ENCODE assay signal across 16 cellular contexts in genomic region chr16:29746518-29746917, GRCh38. TPM values are rescaled to one million over a fixed set of nuclear protein-coding genes. Genes with fewer than 3 reads are reported as not detected.
DNase-seq lines count a peak whose midpoint lies in the region; ATAC-seq and TF ChIP-seq lines count a peak whose summit lies in the region.
"Not testable (repeated sequence)": the region's sequence is repeated elsewhere in the genome, so short reads cannot be mapped to it uniquely, and the experiment has no call there.
"Had no signal": no experiment of that assay in that cellular context is flagged by ENCODE, and none has a peak within 500 bp of the region (broad histone marks: within the 10 kb centered on the region; RNA-seq: fewer than 3 reads in every experiment).

No MANE protein-coding gene starts in this region.

- not testable (repeated sequence) for H4K91ac ChIP-seq in mesenchymal stem cell (ENCODE audit: low read length)

- CTCF ChIA-PET in CD4-positive, alpha-beta memory T cell (lab: Charles Lee; ENCODE audit: partially characterized antibody), result interaction anchor here (0.9 to 6.6 kb wide), 8 partner anchors 8 to 102 kb away, joined by 3 to 39 read pairs (median 6); partner anchors contain the start of gene KIF22
- CTCF ChIA-PET in WTC11 (lab: Charles Lee), result interaction anchor here (1.2 to 2.5 kb wide), 2 partner anchors 8 to 39 kb away, joined by 4 to 7 read pairs; no protein-coding TSS in a partner anchor

- H3K9ac ChIP-seq in mesenchymal stem cell (ENCODE audit: low read length), result not testable (repeated sequence)

- TF ChIP-seq CTCF in HL-60 (IDR thresholded peaks at IDR 0.05; ENCODE audit: insufficient read depth, low read length); WTC11 (IDR thresholded peaks at IDR 0.05): not testable (repeated sequence)

- H2BK15ac ChIP-seq in mesenchymal stem cell (ENCODE audit: low read depth, poor library complexity, severe bottlenecking), result not testable (repeated sequence)

- not testable (repeated sequence) for ATAC-seq in WTC11; activated T-cell treated with anti-CD3 and anti-CD28 coated beads, Interleukin-2, amount 50 U/mL, for 72 hours (replicated peaks in 1 of 2); activated naive CD8-positive, alpha-beta T cell treated with anti-CD3 and anti-CD28 coated beads, Interleukin-2, amount 50 U/mL, for 24 hours; stimulated activated effector memory CD8-positive, alpha-beta T cell treated with anti-CD3 and anti-CD28 coated beads, Interleukin-12 subunit alpha, Interleukin-12 subunit beta, amount 100 ng/mL, for 72 hours

- not testable (repeated sequence) for H3K9me3 ChIP-seq in CD4-positive, alpha-beta memory T cell (ENCODE audit: control insufficient read depth in 1 of 2, low read length in 2 of 2); mesenchymal stem cell (ENCODE audit: control insufficient read depth, low read length)

- H2BK5ac ChIP-seq in mesenchymal stem cell (ENCODE audit: low read depth, low read length, poor library complexity, severe bottlenecking), result not testable (repeated sequence)

- not testable (repeated sequence) for H3K18ac ChIP-seq in mesenchymal stem cell (ENCODE audit: low read depth in 1 of 2, low read length in 2 of 2)

- H3K4me1 ChIP-seq in CD4-positive, alpha-beta memory T cell (ENCODE audit: insufficient read depth, low read length), result peaks cover 71% of the 10 kb centered on the region
- H3K4me1 ChIP-seq in mesenchymal stem cell (ENCODE audit: control insufficient read depth, insufficient read depth, low read depth, low read length), result not testable (repeated sequence)

- H3K4me3 Mint-ChIP-seq in CD4-positive, alpha-beta memory T cell, result peak overlapping the region; percentile 96 to 100 (median 99)
- H3K4me3 Mint-ChIP-seq in WTC11, result not testable (repeated sequence)
- H3K4me3 Mint-ChIP-seq in activated T-cell treated with anti-CD3 and anti-CD28 coated beads, Interleukin-2, amount 50 U/mL, for 72 hours, result peak overlapping the region; percentile 94 to 95
- peak overlapping the region; percentile 96 for H3K4me3 Mint-ChIP-seq in activated naive CD8-positive, alpha-beta T cell treated with anti-CD3 and anti-CD28 coated beads, Interleukin-2, amount 50 U/mL, for 24 hours
- peak overlapping the region; percentile 98 for H3K4me3 Mint-ChIP-seq in stimulated activated effector memory CD8-positive, alpha-beta T cell treated with anti-CD3 and anti-CD28 coated beads, Interleukin-12 subunit alpha, Interleukin-12 subunit beta, amount 100 ng/mL, for 72 hours

- H3K4ac ChIP-seq in mesenchymal stem cell (ENCODE audit: low read depth in 1 of 2, low read length in 2 of 2), result not testable (repeated sequence)

- H2AFZ ChIP-seq in mesenchymal stem cell (ENCODE audit: low read depth, low read length), result not testable (repeated sequence)

- intact Hi-C loops in CD4-positive, alpha-beta memory T cell (cut with micrococcal nuclease), result loop anchor here (1.0 to 2.0 kb wide), 5 partner anchors 8 to 70 kb away; partner anchors contain the start of genes KIF22 and PAGR1

- not testable (repeated sequence) for H3K27me3 ChIP-seq in CD4-positive, alpha-beta memory T cell (ENCODE audit: insufficient read depth, low read length); HL-60 (ENCODE audit: insufficient read depth, poor library complexity, severe bottlenecking)
- H3K27me3 ChIP-seq in mesenchymal stem cell (ENCODE audit: control insufficient read depth in 1 of 2, insufficient read depth in 1 of 2, low read length in 2 of 2), result peaks cover 4 to 42% of the 10 kb centered on the region in 2 experiments

- POLR2A ChIA-PET in CD4-positive, alpha-beta memory T cell (lab: Charles Lee; ENCODE audit: partially characterized antibody), result interaction anchor here (0.8 to 9.7 kb wide), 20 partner anchors 8 to 319 kb away, joined by 3 to 183 read pairs (median 11); partner anchors contain the start of genes ALDOA, KIF22, MAZ and MVP
- POLR2A ChIA-PET in WTC11 (lab: Charles Lee), result interaction anchor here (0.5 to 0.8 kb wide), 2 partner anchors 37 to 44 kb away, joined by 5 to 6 read pairs; partner anchors contain the start of gene KIF22

- not testable (repeated sequence) for H3K9me3 Mint-ChIP-seq in CD4-positive, alpha-beta memory T cell; activated T-cell treated with anti-CD3 and anti-CD28 coated beads, Interleukin-2, amount 50 U/mL, for 72 hours; activated naive CD8-positive, alpha-beta T cell treated with anti-CD3 and anti-CD28 coated beads, Interleukin-2, amount 50 U/mL, for 24 hours; stimulated activated effector memory CD8-positive, alpha-beta T cell treated with anti-CD3 and anti-CD28 coated beads, Interleukin-12 subunit alpha, Interleukin-12 subunit beta, amount 100 ng/mL, for 72 hours
- H3K9me3 Mint-ChIP-seq in WTC11, result peaks cover 15% of the 10 kb centered on the region

- H2AK5ac ChIP-seq in mesenchymal stem cell (ENCODE audit: low read length, severe bottlenecking), result not testable (repeated sequence)

- H3K14ac ChIP-seq in mesenchymal stem cell (ENCODE audit: low read length in 2 of 2), result not testable (repeated sequence)

- H3K4me1 Mint-ChIP-seq in CD4-positive, alpha-beta memory T cell, result peaks cover 33 to 77% (median 49%) of the 10 kb centered on the region in 4 donors
- H3K4me1 Mint-ChIP-seq in WTC11, result peaks cover 16% of the 10 kb centered on the region
- H3K4me1 Mint-ChIP-seq in activated T-cell treated with anti-CD3 and anti-CD28 coated beads, Interleukin-2, amount 50 U/mL, for 72 hours (ENCODE audit: low read depth), result peaks cover 50% of the 10 kb centered on the region
- H3K4me1 Mint-ChIP-seq in activated naive CD8-positive, alpha-beta T cell treated with anti-CD3 and anti-CD28 coated beads, Interleukin-2, amount 50 U/mL, for 24 hours, result peaks cover 61% of the 10 kb centered on the region
- peaks cover 44% of the 10 kb centered on the region for H3K4me1 Mint-ChIP-seq in stimulated activated effector memory CD8-positive, alpha-beta T cell treated with anti-CD3 and anti-CD28 coated beads, Interleukin-12 subunit alpha, Interleukin-12 subunit beta, amount 100 ng/mL, for 72 hours

- H3K27me3 Mint-ChIP-seq in CD4-positive, alpha-beta memory T cell; WTC11 (ENCODE audit: low read depth); activated T-cell treated with anti-CD3 and anti-CD28 coated beads, Interleukin-2, amount 50 U/mL, for 72 hours (ENCODE audit: low read depth); activated naive CD8-positive, alpha-beta T cell treated with anti-CD3 and anti-CD28 coated beads, Interleukin-2, amount 50 U/mL, for 24 hours: not testable (repeated sequence)

- H3K23ac ChIP-seq in mesenchymal stem cell (ENCODE audit: low read length in 2 of 2), result not testable (repeated sequence)

- H3K27ac Mint-ChIP-seq in CD4-positive, alpha-beta memory T cell, result peak overlapping the region; percentile 98 to 100 (median 100)
- not testable (repeated sequence) for H3K27ac Mint-ChIP-seq in WTC11
- H3K27ac Mint-ChIP-seq in activated T-cell treated with anti-CD3 and anti-CD28 coated beads, Interleukin-2, amount 50 U/mL, for 72 hours, result peak overlapping the region; percentile 98
- peak overlapping the region; percentile 97 for H3K27ac Mint-ChIP-seq in activated naive CD8-positive, alpha-beta T cell treated with anti-CD3 and anti-CD28 coated beads, Interleukin-2, amount 50 U/mL, for 24 hours
- peak overlapping the region; percentile 100 for H3K27ac Mint-ChIP-seq in stimulated activated effector memory CD8-positive, alpha-beta T cell treated with anti-CD3 and anti-CD28 coated beads, Interleukin-12 subunit alpha, Interleukin-12 subunit beta, amount 100 ng/mL, for 72 hours

- WGBS in mesenchymal stem cell, result 84% methylated on average over 3 of the region's 4 CpGs

- H3K4me3 ChIP-seq in CD4-positive, alpha-beta memory T cell (ENCODE audit: low read length in 2 of 2), result peak overlapping the region in 1 of 2 donors; percentile 93
- H3K4me3 ChIP-seq in HL-60 (replicated peaks; ENCODE audit: insufficient read depth, low read length); mesenchymal stem cell (ENCODE audit: insufficient read depth in 1 of 2, low read depth in 1 of 2, low read length in 2 of 2): not testable (repeated sequence)

- H2BK12ac ChIP-seq in mesenchymal stem cell (ENCODE audit: low read length in 2 of 2), result not testable (repeated sequence)

- not testable (repeated sequence) for H3K79me1 ChIP-seq in mesenchymal stem cell (replicated peaks; ENCODE audit: low read length, poor library complexity, severe bottlenecking)

- H4K8ac ChIP-seq in mesenchymal stem cell (ENCODE audit: low read length), result not testable (repeated sequence)

- H3K36me3 ChIP-seq in CD4-positive, alpha-beta memory T cell (ENCODE audit: insufficient read depth, low read length), result peaks cover 26% of the 10 kb centered on the region
- not testable (repeated sequence) for H3K36me3 ChIP-seq in mesenchymal stem cell (ENCODE audit: control insufficient read depth in 1 of 2, insufficient read depth in 2 of 2, low read depth in 1 of 2, low read length in 2 of 2)

- peaks cover 53 to 62% of the 10 kb centered on the region in 2 donors for H3K36me3 Mint-ChIP-seq in CD4-positive, alpha-beta memory T cell
- peaks cover 27% of the 10 kb centered on the region for H3K36me3 Mint-ChIP-seq in WTC11
- peaks cover 5 to 12% of the 10 kb centered on the region in 2 donors for H3K36me3 Mint-ChIP-seq in activated T-cell treated with anti-CD3 and anti-CD28 coated beads, Interleukin-2, amount 50 U/mL, for 72 hours (ENCODE audit: insufficient read depth in 2 of 2)
- H3K36me3 Mint-ChIP-seq in activated naive CD8-positive, alpha-beta T cell treated with anti-CD3 and anti-CD28 coated beads, Interleukin-2, amount 50 U/mL, for 24 hours (ENCODE audit: low read depth), result peaks cover 22% of the 10 kb centered on the region
- peaks cover 53% of the 10 kb centered on the region for H3K36me3 Mint-ChIP-seq in stimulated activated effector memory CD8-positive, alpha-beta T cell treated with anti-CD3 and anti-CD28 coated beads, Interleukin-12 subunit alpha, Interleukin-12 subunit beta, amount 100 ng/mL, for 72 hours

- DNase-seq in CD4-positive, alpha-beta memory T cell, result peak in 1 of 5 donors; percentile 48
- not testable (repeated sequence) for DNase-seq in HL-60 (ENCODE audit: low read depth in 1 of 2, low spot score in 1 of 2); WTC11 (ENCODE audit: low spot score); mesenchymal stem cell
- peak in 1 of 2 donors; percentile 14 for DNase-seq in activated T-cell treated with anti-CD3 and anti-CD28 coated beads, Interleukin-2, amount 50 U/mL, for 72 hours
- DNase-seq in activated naive CD8-positive, alpha-beta T cell treated with anti-CD3 and anti-CD28 coated beads, Interleukin-2, amount 50 U/mL, for 24 hours, result peak; percentile 30
- DNase-seq in stimulated activated effector memory CD8-positive, alpha-beta T cell treated with anti-CD3 and anti-CD28 coated beads, Interleukin-12 subunit alpha, Interleukin-12 subunit beta, amount 100 ng/mL, for 72 hours (ENCODE audit: low spot score in 2 of 2), result peak; percentile 12 to 58

- H3K27ac ChIP-seq in CD4-positive, alpha-beta memory T cell (ENCODE audit: low read depth, low read length), result peak overlapping the region; percentile 94
- H3K27ac ChIP-seq in HL-60 (replicated peaks), result peak overlapping the region; percentile 100
- H3K27ac ChIP-seq in mesenchymal stem cell (ENCODE audit: low read length, poor library complexity, severe bottlenecking), result not testable (repeated sequence)

- not testable (repeated sequence) for H2BK120ac ChIP-seq in mesenchymal stem cell (ENCODE audit: low read depth, low read length)

- peak overlapping the region; percentile 37 for H3K4me2 ChIP-seq in mesenchymal stem cell (ENCODE audit: low read length, poor library complexity, severe bottlenecking)

RNA-seq across cellular contexts. Expression of gene C16orf54, which starts 0.7 kb away (rescaled TPM):
- total RNA-seq in CD4-positive, alpha-beta memory T cell, result 100 to 1,000 TPM; 139 to 143 TPM
- 10 to 100 TPM; 11.8 to 56.8 TPM for polyA plus RNA-seq in CD4-positive, alpha-beta memory T cell
- 0.09 to 0.14 TPM (median 0.11 TPM) in 3 replicates for total RNA-seq in WTC11 (2021)
- 10 to 100 TPM; 23.7 to 25.9 TPM for total RNA-seq in activated T-cell treated with anti-CD3 and anti-CD28 coated beads, Interleukin-2, amount 50 U/mL, for 72 hours
- not detected for polyA plus RNA-seq in mesenchymal stem cell (2013, experiment 1 of 2)
- not detected for polyA plus RNA-seq in mesenchymal stem cell (2013, experiment 2 of 2)
- total RNA-seq: bronchial epithelial cell, fibroblast of villous mesenchyme, PC-9 had no signal
- polyA plus RNA-seq: K562, keratinocyte had no signal

RNA-seq across cellular contexts. Expression of gene ZG16, which starts 31.5 kb away (rescaled TPM):
- not detected for total RNA-seq in CD4-positive, alpha-beta memory T cell
- polyA plus RNA-seq in CD4-positive, alpha-beta memory T cell, result not detected
- not detected in 3 replicates for total RNA-seq in WTC11 (2021)
- total RNA-seq in activated T-cell treated with anti-CD3 and anti-CD28 coated beads, Interleukin-2, amount 50 U/mL, for 72 hours, result not detected
- polyA plus RNA-seq in mesenchymal stem cell (2013, experiment 1 of 2), result not detected
- not detected for polyA plus RNA-seq in mesenchymal stem cell (2013, experiment 2 of 2)
- total RNA-seq: bronchial epithelial cell, fibroblast of villous mesenchyme, HT-29, left ventricle myocardium superior, right atrium auricular region, Right ventricle myocardium superior had no signal
- polyA plus RNA-seq: K562, keratinocyte had no signal

RNA-seq across cellular contexts. Expression of gene KIF22, which starts 44.0 kb away (rescaled TPM):
- total RNA-seq in CD4-positive, alpha-beta memory T cell, result 10 to 100 TPM; 89.4 to 98.6 TPM
- 10 to 100 TPM; 35.7 to 54.2 TPM for polyA plus RNA-seq in CD4-positive, alpha-beta memory T cell
- 165 to 182 TPM (median 175 TPM) in 3 replicates for total RNA-seq in WTC11 (2021)
- total RNA-seq in activated T-cell treated with anti-CD3 and anti-CD28 coated beads, Interleukin-2, amount 50 U/mL, for 72 hours, result 100 to 1,000 TPM; 153 to 180 TPM
- 8.5 TPM for polyA plus RNA-seq in mesenchymal stem cell (2013, experiment 1 of 2)
- 8.1 TPM for polyA plus RNA-seq in mesenchymal stem cell (2013, experiment 2 of 2)

RNA-seq across cellular contexts. Expression of gene MAZ, which starts 59.8 kb away (rescaled TPM):
- 100 to 1,000 TPM; 258 to 264 TPM for total RNA-seq in CD4-positive, alpha-beta memory T cell
- 10 to 100 TPM; 40.3 to 69.1 TPM for polyA plus RNA-seq in CD4-positive, alpha-beta memory T cell
- 392 to 405 TPM (median 395 TPM) in 3 replicates for total RNA-seq in WTC11 (2021)
- total RNA-seq in activated T-cell treated with anti-CD3 and anti-CD28 coated beads, Interleukin-2, amount 50 U/mL, for 72 hours, result 100 to 1,000 TPM; 266 to 329 TPM
- 89.1 TPM for polyA plus RNA-seq in mesenchymal stem cell (2013, experiment 1 of 2)
- 90.3 TPM for polyA plus RNA-seq in mesenchymal stem cell (2013, experiment 2 of 2)

Comparison
In these comparisons a context has a peak if more than half of its experiments do, and no peak if none do; other contexts are left out.
1. RNA of gene C16orf54, which starts 0.7 kb away (total RNA-seq): 139 to 143 TPM in CD4-positive, alpha-beta memory T cell and 23.7 to 25.9 TPM in activated T-cell treated with anti-CD3 and anti-CD28 coated beads, Interleukin-2, amount 50 U/mL, for 72 hours; 0.09 to 0.14 TPM in WTC11; every median in the first group is over 10 times any median in the second.